In the genomic region with DNA sequence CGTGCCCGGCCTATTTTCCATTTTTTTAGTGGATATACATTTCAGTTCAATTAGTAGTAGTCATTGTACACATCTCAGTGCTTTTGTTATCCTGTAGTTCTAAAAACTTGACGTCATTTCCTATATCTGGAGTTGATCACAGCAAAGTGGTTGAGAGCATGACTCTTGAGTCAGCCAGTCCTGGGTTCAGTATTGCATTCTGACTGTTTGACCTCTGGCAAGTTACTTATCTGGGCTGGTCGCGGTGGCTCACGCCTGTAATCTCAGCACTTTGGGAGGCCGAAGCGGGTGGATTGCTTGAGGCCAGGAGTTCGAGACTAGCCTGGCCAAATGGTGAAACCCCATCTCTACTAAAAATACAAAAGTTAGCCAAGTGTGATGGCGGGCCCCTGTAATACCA, we compare ENCODE assay signal across 17 cellular contexts. TPM values are rescaled to one million over a fixed set of nuclear protein-coding genes. Genes with fewer than 3 reads are reported as not detected.
DNase-seq lines count a peak whose midpoint lies in the region; ATAC-seq lines count a peak whose summit lies in the region.
"Had no signal": no experiment of that assay in that cellular context is flagged by ENCODE, and none has a peak within 500 bp of the region (broad histone marks: within the 10 kb centered on the region; RNA-seq: fewer than 3 reads in every experiment).

No MANE protein-coding gene starts in this region.

- peak overlapping the region; percentile 26 for H3K27ac Mint-ChIP-seq in activated T-helper 17 cell treated with anti-CD3 and anti-CD28 coated beads, Interleukin-2, amount 50 U/mL, for 72 hours
- H3K27ac Mint-ChIP-seq in stimulated activated memory B cell treated with anti-CD40 and anti-IgM and Interleukin-4, amounts not matched to agents 10 μg/mL and 1 μg/mL and 100 μg/mL, for 72 hours, result no peak overlapping the region
- H3K27ac Mint-ChIP-seq: CD4-positive, CD25-positive, alpha-beta regulatory T cell; stimulated activated naive B cell treated with anti-CD40 and anti-IgM and Interleukin-4, amounts not matched to agents 10 μg/mL and 1 μg/mL and 100 μg/mL, for 72 hours had no signal

- peaks cover 5% of the 10 kb centered on the region for H3K4me1 Mint-ChIP-seq in activated T-helper 17 cell treated with anti-CD3 and anti-CD28 coated beads, Interleukin-2, amount 50 U/mL, for 72 hours
- H3K4me1 Mint-ChIP-seq in stimulated activated memory B cell treated with anti-CD40 and anti-IgM and Interleukin-4, amounts not matched to agents 10 μg/mL and 1 μg/mL and 100 μg/mL, for 72 hours, result no peaks in the 10 kb centered on the region

- DNase-seq in activated T-cell treated with anti-CD3 and anti-CD28 coated beads for 48 hours (ENCODE audit: low read depth), result peak; percentile 39
- no peak for DNase-seq in activated T-cell treated with anti-CD3 and anti-CD28 coated beads for 4 hours
- peak; percentile 41 for DNase-seq in HS-5 (ENCODE audit: low read depth)
- peak; percentile 70 for DNase-seq in iris pigment epithelial cell (ENCODE audit: low read depth)
- DNase-seq in COLO829 (ENCODE audit: low spot score), result no peak
- DNase-seq: ACHN; activated CD4-positive, alpha-beta T cell treated with anti-CD3 and anti-CD28 coated beads for 4 hours; activated effector memory CD4-positive, alpha-beta T cell treated with anti-CD3 and anti-CD28 coated beads, Interleukin-2, amount 50 U/mL, for 16 hours; CD4-positive, CD25-positive, alpha-beta regulatory T cell; foreskin keratinocyte; midbrain; NCI-H1694 treated with DMSO at 0.1 percent for 48 hours; stimulated activated naive B cell treated with anti-CD40 and anti-IgM and Interleukin-4, amounts not matched to agents 10 μg/mL and 1 μg/mL and 100 μg/mL, for 72 hours; transverse colon had no signal

- H3K4me3 Mint-ChIP-seq in activated T-helper 17 cell treated with anti-CD3 and anti-CD28 coated beads, Interleukin-2, amount 50 U/mL, for 72 hours, result no peak overlapping the region
- H3K4me3 Mint-ChIP-seq in stimulated activated memory B cell treated with anti-CD40 and anti-IgM and Interleukin-4, amounts not matched to agents 10 μg/mL and 1 μg/mL and 100 μg/mL, for 72 hours, result no peak overlapping the region
- H3K4me3 Mint-ChIP-seq: CD4-positive, CD25-positive, alpha-beta regulatory T cell; stimulated activated naive B cell treated with anti-CD40 and anti-IgM and Interleukin-4, amounts not matched to agents 10 μg/mL and 1 μg/mL and 100 μg/mL, for 72 hours had no signal

- no peaks in the 10 kb centered on the region for H3K9me3 Mint-ChIP-seq in activated T-helper 17 cell treated with anti-CD3 and anti-CD28 coated beads, Interleukin-2, amount 50 U/mL, for 72 hours
- H3K9me3 Mint-ChIP-seq in stimulated activated memory B cell treated with anti-CD40 and anti-IgM and Interleukin-4, amounts not matched to agents 10 μg/mL and 1 μg/mL and 100 μg/mL, for 72 hours, result no peaks in the 10 kb centered on the region
- H3K9me3 Mint-ChIP-seq: stimulated activated naive B cell treated with anti-CD40 and anti-IgM and Interleukin-4, amounts not matched to agents 10 μg/mL and 1 μg/mL and 100 μg/mL, for 72 hours had no signal

- H3K36me3 Mint-ChIP-seq in activated T-helper 17 cell treated with anti-CD3 and anti-CD28 coated beads, Interleukin-2, amount 50 U/mL, for 72 hours (ENCODE audit: low read depth), result no peaks in the 10 kb centered on the region
- H3K36me3 Mint-ChIP-seq in stimulated activated memory B cell treated with anti-CD40 and anti-IgM and Interleukin-4, amounts not matched to agents 10 μg/mL and 1 μg/mL and 100 μg/mL, for 72 hours, result no peaks in the 10 kb centered on the region
- H3K36me3 Mint-ChIP-seq: CD4-positive, CD25-positive, alpha-beta regulatory T cell; stimulated activated naive B cell treated with anti-CD40 and anti-IgM and Interleukin-4, amounts not matched to agents 10 μg/mL and 1 μg/mL and 100 μg/mL, for 72 hours had no signal

- peak; percentile 74 for ATAC-seq in activated T-helper 17 cell treated with anti-CD3 and anti-CD28 coated beads, Interleukin-2, amount 50 U/mL, for 72 hours (replicated peaks)
- no peak for ATAC-seq in GM21390 (IDR thresholded peaks at IDR 0.05; ENCODE audit: unreplicated experiment)
- no peak for ATAC-seq in stimulated activated memory B cell treated with anti-CD40 and anti-IgM and Interleukin-4, amounts not matched to agents 10 μg/mL and 1 μg/mL and 100 μg/mL, for 72 hours
- ATAC-seq: foreskin keratinocyte; stimulated activated naive B cell treated with anti-CD40 and anti-IgM and Interleukin-4, amounts not matched to agents 10 μg/mL and 1 μg/mL and 100 μg/mL, for 72 hours had no signal

- peaks cover 4% of the 10 kb centered on the region for H3K27me3 Mint-ChIP-seq in activated T-helper 17 cell treated with anti-CD3 and anti-CD28 coated beads, Interleukin-2, amount 50 U/mL, for 72 hours
- H3K27me3 Mint-ChIP-seq in stimulated activated memory B cell treated with anti-CD40 and anti-IgM and Interleukin-4, amounts not matched to agents 10 μg/mL and 1 μg/mL and 100 μg/mL, for 72 hours, result peaks cover 9% of the 10 kb centered on the region
- H3K27me3 Mint-ChIP-seq: stimulated activated naive B cell treated with anti-CD40 and anti-IgM and Interleukin-4, amounts not matched to agents 10 μg/mL and 1 μg/mL and 100 μg/mL, for 72 hours had no signal

RNA-seq across cellular contexts. Expression of a gene that starts 50.4 kb away (rescaled TPM):
- 10 to 100 TPM; 36.3 to 38.9 TPM for total RNA-seq in activated T-helper 17 cell treated with anti-CD3 and anti-CD28 coated beads, Interleukin-2, amount 50 U/mL, for 72 hours

Comparison
In these comparisons a context has a peak if more than half of its experiments do, and no peak if none do; other contexts are left out.
1. DNase-seq: peak in activated T-cell treated with anti-CD3 and anti-CD28 coated beads for 48 hours (single experiment), HS-5 (single experiment) and iris pigment epithelial cell (single experiment); none in activated T-cell treated with anti-CD3 and anti-CD28 coated beads for 4 hours (single experiment) and COLO829 (single experiment).